8 cellular contexts compared by ENCODE assay signal in the genomic region with DNA sequence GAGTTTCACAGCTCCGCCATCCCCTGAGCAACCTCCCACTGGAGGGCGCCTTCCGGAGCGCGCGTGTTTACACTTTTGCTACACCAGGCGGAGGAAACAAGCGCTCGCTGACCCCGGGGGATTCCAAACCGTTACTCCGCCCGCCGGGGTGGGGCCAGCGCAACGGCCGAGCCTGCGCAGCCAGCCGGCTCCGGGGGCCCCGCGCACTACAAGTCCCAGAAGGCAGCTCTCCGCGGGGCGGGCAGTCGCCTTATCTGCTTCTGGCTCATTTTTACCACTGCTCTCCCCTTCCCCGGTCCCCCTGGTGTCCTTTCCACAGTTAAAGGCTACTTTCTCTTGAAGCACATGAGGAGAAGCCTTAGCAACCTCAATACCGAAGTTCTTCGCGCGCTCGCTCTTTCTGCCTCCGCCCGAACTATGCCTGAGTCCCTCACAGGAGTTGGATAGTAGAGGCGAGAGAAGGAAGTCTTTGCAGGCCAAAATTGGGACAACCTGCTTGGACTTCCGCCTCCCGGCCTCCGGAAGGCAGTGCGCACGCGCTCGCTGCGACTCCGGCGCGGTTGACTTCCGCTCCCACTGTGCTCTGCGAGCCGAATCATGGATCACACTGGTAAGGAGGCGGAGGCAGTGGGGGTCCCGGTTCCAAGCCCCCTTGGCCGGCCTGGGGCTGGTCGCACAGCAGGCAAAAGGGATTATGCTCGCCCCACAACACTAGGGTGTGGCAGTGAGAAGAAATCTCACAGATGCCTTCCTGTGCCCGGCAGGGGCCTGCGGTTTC. TPM values are rescaled to one million over a fixed set of nuclear protein-coding genes. Genes with fewer than 3 reads are reported as not detected.
DNase-seq lines count a peak whose midpoint lies in the region; ATAC-seq and TF ChIP-seq lines count a peak whose summit lies in the region.

A gene with protein sequence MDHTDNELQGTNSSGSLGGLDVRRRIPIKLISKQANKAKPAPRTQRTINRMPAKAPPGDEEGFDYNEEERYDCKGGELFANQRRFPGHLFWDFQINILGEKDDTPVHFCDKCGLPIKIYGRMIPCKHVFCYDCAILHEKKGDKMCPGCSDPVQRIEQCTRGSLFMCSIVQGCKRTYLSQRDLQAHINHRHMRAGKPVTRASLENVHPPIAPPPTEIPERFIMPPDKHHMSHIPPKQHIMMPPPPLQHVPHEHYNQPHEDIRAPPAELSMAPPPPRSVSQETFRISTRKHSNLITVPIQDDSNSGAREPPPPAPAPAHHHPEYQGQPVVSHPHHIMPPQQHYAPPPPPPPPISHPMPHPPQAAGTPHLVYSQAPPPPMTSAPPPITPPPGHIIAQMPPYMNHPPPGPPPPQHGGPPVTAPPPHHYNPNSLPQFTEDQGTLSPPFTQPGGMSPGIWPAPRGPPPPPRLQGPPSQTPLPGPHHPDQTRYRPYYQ (plus strand): TSS at position 576 of the 778 bp plus-strand sequence. CDS start 22 bp downstream, at position 598.

- H3K79me2 ChIP-seq in trophoblast cell (ENCODE audit: control insufficient read depth, insufficient read depth, low read length, poor library complexity), result peaks cover 10% of the 10 kb centered on the region

- peak within 1 kb of the TSS; percentile 50 for H2AK5ac ChIP-seq in trophoblast cell (ENCODE audit: low read length)

- peak within 1 kb of the TSS; percentile 76 for H3K14ac ChIP-seq in trophoblast cell (ENCODE audit: low read length)

- no peak within 1 kb of the TSS for H2BK12ac ChIP-seq in trophoblast cell (ENCODE audit: low read length)

- WGBS in trophoblast cell (ENCODE audit: extremely low coverage, insufficient coverage, insufficient read length), result no CpG with 5 or more reads among the region's 56 CpGs
- WGBS in transverse colon (ENCODE audit: low coverage in 1 of 2), 2 donors, result 0% methylated on average over 46 of the region's 56 CpGs; no CpG with 5 or more reads in 1 of the 2 donors

- no peak for TF ChIP-seq EP300 in transverse colon (IDR thresholded peaks at IDR 0.05; ENCODE audit: low read depth)

- no peak within 1 kb of the TSS for H3K23ac ChIP-seq in trophoblast cell (ENCODE audit: low read length)

- H3K27ac ChIP-seq in trophoblast cell (ENCODE audit: low read depth, low read length) (peak within 1 kb of the TSS; percentile 92), transverse colon (peak within 1 kb of the TSS; percentile 93 to 96 (median 94))

- H3K9me3 ChIP-seq in adipocyte (ENCODE audit: control insufficient read depth, low read length), result no peaks in the 10 kb centered on the region
- H3K9me3 ChIP-seq in trophoblast cell (ENCODE audit: insufficient read depth, low read depth, low read length), result no peaks in the 10 kb centered on the region
- H3K9me3 ChIP-seq in transverse colon, result no peaks in the 10 kb centered on the region

- H3K9ac ChIP-seq in adipocyte (ENCODE audit: low read length), result peak within 1 kb of the TSS; percentile 96
- peak within 1 kb of the TSS; percentile 95 for H3K9ac ChIP-seq in trophoblast cell (ENCODE audit: low read length)

- peak; percentile 94 for ATAC-seq in HG02798 (IDR thresholded peaks at IDR 0.05; ENCODE audit: poor library complexity, unreplicated experiment)

- TF ChIP-seq CTCF in GM12875 (IDR thresholded peaks at IDR 0.05; ENCODE audit: borderline replicate concordance, insufficient read depth, low read depth, low read length), result peak; percentile 66
- TF ChIP-seq CTCF in transverse colon (IDR thresholded peaks at IDR 0.05), result peak; percentile 65 to 83 (median 71)

- H2BK120ac ChIP-seq in trophoblast cell (ENCODE audit: insufficient read depth, low read length, poor library complexity), result peak within 1 kb of the TSS; percentile 45

- H3K4me1 ChIP-seq in adipocyte (ENCODE audit: control insufficient read depth, insufficient read depth, low read length) (peaks cover 23% of the 10 kb centered on the region), trophoblast cell (ENCODE audit: control insufficient read depth in 1 of 2, insufficient read depth in 2 of 2, low read length in 2 of 2) (peaks cover 0 to 5% of the 10 kb centered on the region in 2 experiments), transverse colon (peaks cover 19 to 49% (median 30%) of the 10 kb centered on the region in 4 donors)

- peak; percentile 68 for TF ChIP-seq POLR2A in transverse colon (IDR thresholded peaks at IDR 0.05)

- peak within 1 kb of the TSS; percentile 90 for H4K91ac ChIP-seq in trophoblast cell (ENCODE audit: low read depth, low read length)

- peak within 1 kb of the TSS; percentile 68 for H2BK5ac ChIP-seq in trophoblast cell (ENCODE audit: low read depth, low read length, poor library complexity)

- in situ Hi-C loops in transverse colon (cut with MboI; ENCODE audit: low pct_ligation_motif_present in 1 of 4, low pct_unique_long_range_greater_than_20kb in 1 of 4, low sequenced_read_pairs in 3 of 4), result loop anchor here (10.0 to 25.0 kb wide), 5 partner anchors 131 to 556 kb away; a partner anchor contains a TSS

- H3K18ac ChIP-seq in trophoblast cell (ENCODE audit: low read length), result peak within 1 kb of the TSS; percentile 88

- H3K27me3 ChIP-seq in adipocyte (replicated peaks; ENCODE audit: control insufficient read depth, insufficient read depth, low read length) (no peaks in the 10 kb centered on the region), trophoblast cell (ENCODE audit: insufficient read depth, low read length) (no peaks in the 10 kb centered on the region), transverse colon (no peaks in the 10 kb centered on the region)

- H3K4me3 ChIP-seq in GM12875 (ENCODE audit: low read depth, low read length) (peak within 1 kb of the TSS; percentile 71), adipocyte (ENCODE audit: low read length) (peak within 1 kb of the TSS; percentile 97), trophoblast cell (ENCODE audit: low read depth, low read length) (peak within 1 kb of the TSS; percentile 93), transverse colon (peak within 1 kb of the TSS; percentile 59 to 84 (median 73))

- H3K4ac ChIP-seq in trophoblast cell (ENCODE audit: low read depth, low read length), result peak within 1 kb of the TSS; percentile 92

- H3K36me3 ChIP-seq in adipocyte (ENCODE audit: control insufficient read depth, insufficient read depth, low read length, severe bottlenecking), result no peaks in the 10 kb centered on the region
- peaks cover 0 to under 1% of the 10 kb centered on the region in 2 experiments for H3K36me3 ChIP-seq in trophoblast cell (ENCODE audit: control insufficient read depth in 1 of 2, insufficient read depth in 2 of 2, low read length in 2 of 2)
- H3K36me3 ChIP-seq in transverse colon, result no peaks in the 10 kb centered on the region

- intact Hi-C loops in cardiac septum (cut with DNase I), result loop anchor here (5.0 to 10.0 kb wide), 2 partner anchors 134 to 401 kb away; no protein-coding TSS in a partner anchor
- intact Hi-C loops in transverse colon (cut with DNase I; ENCODE audit: low total_unique reads), result loop anchor here (1.0 kb wide), 1 partner anchor 136 kb away; no protein-coding TSS in a partner anchor

- H4K8ac ChIP-seq in trophoblast cell (ENCODE audit: low read depth, low read length), result peak within 1 kb of the TSS; percentile 98

- peaks cover 6% of the 10 kb centered on the region for H3K79me1 ChIP-seq in trophoblast cell (ENCODE audit: low read length)

- peak within 1 kb of the TSS; percentile 88 for H2AFZ ChIP-seq in trophoblast cell (ENCODE audit: insufficient read depth, low read length, poor library complexity)

- peak; percentile 90 for DNase-seq in NCI-H1417 treated with DMSO at 0.1 percent for 48 hours (lab: John Stamatoyannopoulos, UW)
- peak; percentile 97 for DNase-seq in SW480 (ENCODE audit: low spot score)
- DNase-seq in adipocyte (ENCODE audit: low read depth), result peak; percentile 98
- DNase-seq in cardiac septum (ENCODE audit: low spot score), result peak; percentile 98
- peak; percentile 97 for DNase-seq in trophoblast cell
- DNase-seq in transverse colon, result peak; percentile 97

- peak within 1 kb of the TSS; percentile 89 for H4K12ac ChIP-seq in trophoblast cell (ENCODE audit: low read depth, low read length)

- peak within 1 kb of the TSS; percentile 82 for H3K4me2 ChIP-seq in trophoblast cell (ENCODE audit: low read length)

RNA-seq across cellular contexts. Expression of the gene that starts here (rescaled TPM):
- total RNA-seq in cardiac septum (24.1 TPM), transverse colon (10 to 100 TPM; 30.6 to 53.9 (median 38.8) TPM)
- polyA plus RNA-seq in trophoblast cell (2013), result 28.5 and 30.0 TPM in 2 replicates

Comparison
In these comparisons a context has a peak if more than half of its experiments do, and no peak if none do; other contexts are left out.
1. Peak in every context shown above with its lines: DNase-seq, ATAC-seq, H3K4me3 ChIP-seq and H3K27ac ChIP-seq.